19 cellular contexts compared by ENCODE assay signal in the genomic region with DNA sequence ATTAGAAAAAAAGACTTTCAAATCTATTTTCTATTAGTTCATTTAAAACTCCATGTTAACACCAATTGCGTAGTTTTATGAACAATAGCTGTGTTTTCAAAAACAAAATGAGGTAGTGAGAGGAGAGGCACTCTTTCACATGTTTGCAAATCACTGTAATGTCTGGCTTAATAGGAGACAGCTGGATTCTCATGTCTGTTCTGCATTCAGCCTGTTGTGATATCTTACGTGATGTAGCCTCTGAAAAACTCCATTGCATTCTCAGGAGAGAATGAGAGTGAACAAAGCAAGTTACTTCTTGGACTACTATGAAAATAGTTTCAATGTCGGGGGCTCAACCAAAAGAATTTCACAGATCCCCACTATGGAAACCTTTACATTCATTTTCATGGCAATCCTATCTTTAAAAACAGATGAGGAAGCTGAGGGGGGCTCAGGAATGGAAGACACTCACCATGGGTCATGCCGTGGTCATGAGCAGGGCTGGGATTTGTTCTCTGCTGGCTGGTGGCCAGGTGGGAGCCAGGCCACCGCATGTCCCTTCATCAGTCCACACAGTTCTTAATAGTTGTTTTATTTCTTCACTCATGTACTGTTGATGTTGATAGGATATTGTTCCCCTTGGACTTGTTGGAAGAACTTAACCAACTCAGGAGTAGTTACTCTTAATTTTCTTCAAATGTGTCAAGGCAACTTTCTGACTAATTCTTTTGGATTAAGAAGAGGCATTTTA.
"Had no signal": no experiment of that assay in that cellular context is flagged by ENCODE, and none has a peak within 500 bp of the region (broad histone marks: within the 10 kb centered on the region; RNA-seq: fewer than 3 reads in every experiment).

No MANE protein-coding gene starts in this region.

- H3K4me3 ChIP-seq: lower lobe of right lung, pancreas, sigmoid colon had no signal

- H3K36me3 ChIP-seq: lower lobe of right lung, neutrophil, pancreas, sigmoid colon had no signal

- H3K9me3 ChIP-seq: lower lobe of right lung, neutrophil, pancreas, sigmoid colon had no signal

- H3K4me1 ChIP-seq: lower lobe of right lung, sigmoid colon had no signal

- DNase-seq: activated CD4-positive, alpha-beta T cell treated with anti-CD3 and anti-CD28 coated beads, Interleukin-2, amount 10 ng/mL, durations not matched to agents 24 days and 14 days; activated CD8-positive, alpha-beta T cell treated with anti-CD3 and anti-CD28 coated beads for 36 hours; activated naive CD4-positive, alpha-beta T cell treated with anti-CD3 and anti-CD28 coated beads for 36 hours; activated T-cell treated with anti-CD3 and anti-CD28 coated beads, Interleukin-2, amount 50 U/mL, for 1 hour; anterior cingulate cortex; cerebellar nuclear complex; effector CD4-positive, alpha-beta T cell; foreskin melanocyte; head of caudate nucleus; left cardiac atrium; lower lobe of right lung; pancreas; sigmoid colon; stimulated activated CD4-positive, alpha-beta T cell treated with anti-CD3 and anti-CD28 coated beads, Interleukin-4, amount 100 ng/mL, for 4 hours; T1000 had no signal

- ATAC-seq: activated CD8-positive, alpha-beta T cell treated with anti-CD3 and anti-CD28 coated beads for 36 hours; activated T-helper 17 cell treated with anti-CD3 and anti-CD28 coated beads, Interleukin-2, amount 50 U/mL, for 72 hours; esophagus mucosa; lower lobe of right lung; natural killer cell treated with Interleukin-12 subunit alpha and Interleukin-12 subunit beta and Interleukin-15 and Interleukin-18, amount 100 ng/mL, for 72 hours; pancreas had no signal

- H3K27ac ChIP-seq: lower lobe of right lung, neutrophil, pancreas, sigmoid colon had no signal

- H3K27me3 ChIP-seq: neutrophil, pancreas, sigmoid colon had no signal
